In genomic region chr4:27506401-27506800, GRCh38 we compare ENCODE assay signal across 33 cellular contexts.
"Had no signal": no experiment of that assay in that cellular context is flagged by ENCODE, and none has a peak within 500 bp of the region (broad histone marks: within the 10 kb centered on the region; RNA-seq: fewer than 3 reads in every experiment).

No MANE protein-coding gene starts in this region.

- H3K4me3 ChIP-seq: adrenal gland, body of pancreas, breast epithelium had no signal

- H3K27ac ChIP-seq: adrenal gland, body of pancreas, brain microvascular endothelial cell, breast epithelium, VCaP had no signal

- H3K4me1 ChIP-seq: adrenal gland, body of pancreas, breast epithelium had no signal

- DNase-seq: activated B cell treated with CpG ODN at 0.5 μM for 24 hours; activated CD4-positive, alpha-beta memory T cell treated with anti-CD3 and anti-CD28 coated beads for 36 hours; activated CD4-positive, alpha-beta T cell treated with anti-CD3 and anti-CD28 coated beads for 4 hours; activated CD4-positive, alpha-beta T cell treated with anti-CD3 and anti-CD28 coated beads, Interleukin-2, amount 10 ng/mL, durations not matched to agents 24 days and 14 days; activated CD4-positive, alpha-beta T cell treated with anti-CD3 and anti-CD28 coated beads, Interleukin-2, amount 50 U/mL, for 1 hour; activated CD4-positive, alpha-beta T cell treated with anti-CD3 and anti-CD28 coated beads, Interleukin-2, amount 50 U/mL, for 4 hours; activated CD4-positive, CD25-positive, alpha-beta regulatory T cell treated with anti-CD3 and anti-CD28 coated beads, Interleukin-2, amount 50 U/mL, for 72 hours; activated CD8-positive, alpha-beta memory T cell treated with anti-CD3 and anti-CD28 coated beads, Interleukin-2, amount 50 U/mL, for 4 hours; activated CD8-positive, alpha-beta T cell treated with anti-CD3 and anti-CD28 coated beads for 36 hours; activated effector memory CD4-positive, alpha-beta T cell treated with anti-CD3 and anti-CD28 coated beads, Interleukin-2, amount 50 U/mL, for 16 hours; activated gamma-delta T cell treated with Interleukin-2 at 50 U/mL for 16 hours; activated naive CD4-positive, alpha-beta T cell; activated naive CD4-positive, alpha-beta T cell treated with anti-CD3 and anti-CD28 coated beads for 36 hours; activated naive CD4-positive, alpha-beta T cell treated with anti-CD3 and anti-CD28 coated beads, Interleukin-2, amount 50 U/mL, for 16 hours; activated naive CD8-positive, alpha-beta T cell treated with anti-CD3 and anti-CD28 coated beads for 36 hours; activated T-cell treated with anti-CD3 and anti-CD28 coated beads for 4 hours; activated T-cell treated with anti-CD3 and anti-CD28 coated beads, Interleukin-2, amount 50 U/mL, for 1 hour; activated T-cell treated with anti-CD3 and anti-CD28 coated beads, Interleukin-2, amount 50 U/mL, for 4 hours; activated T-cell treated with anti-CD3 and anti-CD28 coated beads, Interleukin-2, amount 50 U/mL, for 72 hours; adrenal gland; amniotic stem cell; aorta; body of pancreas; brain microvascular endothelial cell; central memory CD4-positive, alpha-beta T cell; T-helper 2 cell; T-helper 9 cell had no signal

- FAIRE-seq: astrocyte, TTC549 had no signal

- H3K9me3 ChIP-seq: adrenal gland, body of pancreas, breast epithelium had no signal

- H3K27me3 ChIP-seq: adrenal gland, body of pancreas, brain microvascular endothelial cell, breast epithelium had no signal

- ATAC-seq: activated CD8-positive, alpha-beta T cell treated with anti-CD3 and anti-CD28 coated beads for 36 hours; activated naive CD4-positive, alpha-beta T cell treated with anti-CD3 and anti-CD28 coated beads, Interleukin-2, amount 50 U/mL, for 72 hours; activated T-cell treated with anti-CD3 and anti-CD28 coated beads, Interleukin-2, amount 50 U/mL, for 4 hours; activated T-cell treated with anti-CD3 and anti-CD28 coated beads, Interleukin-2, amount 50 U/mL, for 72 hours; activated T-helper 17 cell treated with anti-CD3 and anti-CD28 coated beads, Interleukin-2, amount 50 U/mL, for 72 hours; body of pancreas had no signal

- H3K36me3 ChIP-seq: adrenal gland, brain microvascular endothelial cell, breast epithelium had no signal
